Comparison of ENCODE assay signal across 17 cellular contexts in the genomic region with DNA sequence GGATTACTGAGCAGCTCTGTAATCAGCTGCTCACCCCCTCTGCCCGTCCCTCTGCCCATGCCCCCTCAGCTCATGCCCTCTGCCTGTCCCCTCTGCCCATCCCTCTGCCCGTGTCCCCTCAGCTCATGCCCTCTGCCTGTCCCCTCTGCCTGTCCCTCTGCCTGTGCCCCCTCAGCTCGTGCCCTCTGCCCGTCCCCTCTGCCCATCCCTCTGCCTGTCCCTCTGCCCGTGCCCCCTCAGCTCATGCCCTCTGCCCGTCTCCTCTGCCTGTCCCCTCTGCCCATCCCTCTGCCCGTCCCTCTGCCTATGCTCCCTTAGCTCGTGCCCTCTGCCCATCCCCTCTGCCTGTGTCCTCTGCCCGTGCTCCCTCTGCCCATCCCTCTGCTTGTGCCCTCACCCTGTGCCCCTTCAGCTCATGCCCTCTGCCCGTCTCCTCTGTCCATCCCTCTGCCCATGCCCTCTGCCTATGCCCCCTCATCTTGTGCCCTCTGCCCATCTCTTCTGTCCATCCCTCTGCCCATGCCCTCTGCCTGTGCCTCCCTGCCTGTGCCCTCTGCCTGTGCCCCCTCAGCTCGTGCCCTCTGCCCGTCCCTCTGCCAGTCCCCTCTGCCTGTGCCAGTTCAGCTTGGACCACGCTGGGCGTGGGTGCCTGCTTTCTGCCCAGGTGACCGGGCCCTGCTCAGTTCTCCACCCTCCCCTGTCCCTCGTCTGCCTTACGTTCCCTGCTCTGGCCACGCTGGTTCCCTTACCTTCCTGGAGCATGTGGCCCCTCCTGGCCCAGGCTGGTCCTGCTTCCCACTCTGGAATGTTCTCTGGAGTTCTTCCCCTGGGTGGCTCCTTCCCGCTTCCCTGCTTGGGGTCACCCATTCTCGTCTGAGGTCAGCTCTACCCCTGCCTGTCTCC.
DNase-seq lines count a peak whose midpoint lies in the region; ATAC-seq and TF ChIP-seq lines count a peak whose summit lies in the region.
"Had no signal": no experiment of that assay in that cellular context is flagged by ENCODE, and none has a peak within 500 bp of the region (broad histone marks: within the 10 kb centered on the region; RNA-seq: fewer than 3 reads in every experiment).

No MANE protein-coding gene starts in this region.

- H3K4me3 ChIP-seq in right atrium auricular region = no peak overlapping the region
- peak overlapping the region in 1 of 2 donors; percentile 28 for H3K4me3 ChIP-seq in neuronal stem cell (ENCODE audit: low read length in 2 of 2)
- H3K4me3 ChIP-seq in Peyer's patch = no peak overlapping the region
- H3K4me3 ChIP-seq: GM23248 had no signal

- H3K27ac ChIP-seq in right atrium auricular region (no peak overlapping the region), neuronal stem cell (replicated peaks; ENCODE audit: low read length) (no peak overlapping the region), Peyer's patch (no peak overlapping the region)
- H3K27ac ChIP-seq: GM23248, KMS-11 had no signal

- TF ChIP-seq CTCF in right atrium auricular region (IDR thresholded peaks at IDR 0.05) = no peak
- no peak for TF ChIP-seq CTCF in Peyer's patch (IDR thresholded peaks at IDR 0.05)

- H3K14ac ChIP-seq in neuronal stem cell (ENCODE audit: low read length) = peak overlapping the region; percentile 82

- H3K4me1 ChIP-seq in right atrium auricular region (peaks cover 0 to 8% of the 10 kb centered on the region in 2 donors), neuronal stem cell (ENCODE audit: control insufficient read depth in 2 of 2, insufficient read depth in 1 of 2, low read depth in 1 of 2, low read length in 2 of 2) (peaks cover 2 to 4% of the 10 kb centered on the region in 2 donors), Peyer's patch (no peaks in the 10 kb centered on the region)

- no peaks in the 10 kb centered on the region for H3K9me3 ChIP-seq in right atrium auricular region
- H3K9me3 ChIP-seq in neuronal stem cell (replicated peaks in 1 of 2; ENCODE audit: control insufficient read depth in 2 of 2, insufficient read depth in 1 of 2, low read depth in 1 of 2, low read length in 2 of 2) = no peaks in the 10 kb centered on the region
- no peaks in the 10 kb centered on the region for H3K9me3 ChIP-seq in Peyer's patch

- peak overlapping the region; percentile 85 for H2BK15ac ChIP-seq in neuronal stem cell (ENCODE audit: low read length)

- H2AK5ac ChIP-seq in neuronal stem cell (ENCODE audit: low read depth, low read length) = no peak overlapping the region

- H4K8ac ChIP-seq in neuronal stem cell (ENCODE audit: low read depth, low read length) = peak overlapping the region; percentile 92

- no peak overlapping the region for H3K18ac ChIP-seq in neuronal stem cell (ENCODE audit: low read length)

- no peak overlapping the region for H2AFZ ChIP-seq in neuronal stem cell (ENCODE audit: low read length)
- H2AFZ ChIP-seq: GM23248 had no signal

- H3K9me3 Mint-ChIP-seq in immature natural killer cell = no peaks in the 10 kb centered on the region
- H3K9me3 Mint-ChIP-seq in stimulated activated memory B cell treated with anti-CD40 and anti-IgM and Interleukin-4, amounts not matched to agents 10 μg/mL and 1 μg/mL and 100 μg/mL, for 72 hours = no peaks in the 10 kb centered on the region

- H3K23ac ChIP-seq in neuronal stem cell (ENCODE audit: low read depth, low read length, poor library complexity) = peak overlapping the region; percentile 43

- peaks cover 6 to 15% (median 12%) of the 10 kb centered on the region in 3 donors for H3K27me3 Mint-ChIP-seq in immature natural killer cell (ENCODE audit: low read depth in 3 of 3)
- no peaks in the 10 kb centered on the region for H3K27me3 Mint-ChIP-seq in stimulated activated memory B cell treated with anti-CD40 and anti-IgM and Interleukin-4, amounts not matched to agents 10 μg/mL and 1 μg/mL and 100 μg/mL, for 72 hours

- no peak overlapping the region for H4K91ac ChIP-seq in neuronal stem cell (ENCODE audit: low read depth, low read length, poor library complexity)

- no peak for TF ChIP-seq POLR2A in Peyer's patch (IDR thresholded peaks at IDR 0.05)

- ATAC-seq in Right ventricle myocardium inferior = no peak
- peak; percentile 6 for ATAC-seq in stimulated activated memory B cell treated with anti-CD40 and anti-IgM and Interleukin-4, amounts not matched to agents 10 μg/mL and 1 μg/mL and 100 μg/mL, for 72 hours
- ATAC-seq: HCT116 had no signal

- WGBS in neuronal stem cell (ENCODE audit: extremely low coverage in 2 of 2, insufficient read length in 2 of 2, insufficient replicate concordance in 1 of 2), 2 donors = no CpG with 5 or more reads among the region's 20 CpGs

- H3K4me3 Mint-ChIP-seq in immature natural killer cell = peak overlapping the region in 3 of 5 donors; percentile 81 to 84 (median 84)
- no peak overlapping the region for H3K4me3 Mint-ChIP-seq in stimulated activated memory B cell treated with anti-CD40 and anti-IgM and Interleukin-4, amounts not matched to agents 10 μg/mL and 1 μg/mL and 100 μg/mL, for 72 hours

- peak overlapping the region; percentile 66 for H3K4ac ChIP-seq in neuronal stem cell (ENCODE audit: low read length)

- H3K9ac ChIP-seq in neuronal stem cell (ENCODE audit: low read depth, low read length, poor library complexity) = peak overlapping the region; percentile 44
- H3K9ac ChIP-seq: GM23248, KMS-11 had no signal

- H2BK120ac ChIP-seq in neuronal stem cell (ENCODE audit: low read depth, low read length) = no peak overlapping the region

- H3K36me3 ChIP-seq in right atrium auricular region (no peaks in the 10 kb centered on the region), neuronal stem cell (replicated peaks in 1 of 2; ENCODE audit: control insufficient read depth in 2 of 2, insufficient read depth in 2 of 2, low read length in 2 of 2) (no peaks in the 10 kb centered on the region), Peyer's patch (no peaks in the 10 kb centered on the region)

- H3K36me3 Mint-ChIP-seq in immature natural killer cell = peaks cover 2 to 8% (median 3%) of the 10 kb centered on the region in 3 donors
- peaks cover 3% of the 10 kb centered on the region for H3K36me3 Mint-ChIP-seq in stimulated activated memory B cell treated with anti-CD40 and anti-IgM and Interleukin-4, amounts not matched to agents 10 μg/mL and 1 μg/mL and 100 μg/mL, for 72 hours

- no peak overlapping the region for H3K4me2 ChIP-seq in neuronal stem cell (ENCODE audit: insufficient read depth, low read length, poor library complexity, severe bottlenecking)
- H3K4me2 ChIP-seq: KMS-11 had no signal

- DNase-seq in Right ventricle myocardium inferior (ENCODE audit: missing footprints) (peak; percentile 25), right atrium auricular region (ENCODE audit: low spot score) (no peak), immature natural killer cell (no peak), neuronal stem cell (ENCODE audit: low spot score) (no peak), NCI-H2107 treated with DMSO at 0.1 percent for 48 hours (lab: John Stamatoyannopoulos, UW; ENCODE audit: unreplicated experiment) (no peak), Peyer's patch (no peak), NCI-H146 (lab: John Stamatoyannopoulos, UW) (no peak)
- DNase-seq: C1 segment of cervical spinal cord, DND-41, GM23248, NCI-H1092, NCI-H2081 treated with DMSO at 0.1 percent for 48 hours, NCI-H2227 treated with DMSO at 0.1 percent for 48 hours, NCI-H524 had no signal

- H2BK12ac ChIP-seq in neuronal stem cell (ENCODE audit: low read length) = no peak overlapping the region

- peaks cover 35 to 41% of the 10 kb centered on the region in 2 donors for H3K4me1 Mint-ChIP-seq in immature natural killer cell
- peaks cover 20% of the 10 kb centered on the region for H3K4me1 Mint-ChIP-seq in stimulated activated memory B cell treated with anti-CD40 and anti-IgM and Interleukin-4, amounts not matched to agents 10 μg/mL and 1 μg/mL and 100 μg/mL, for 72 hours

- peak overlapping the region; percentile 94 to 99 (median 98) for H3K27ac Mint-ChIP-seq in immature natural killer cell
- peak overlapping the region; percentile 72 for H3K27ac Mint-ChIP-seq in stimulated activated memory B cell treated with anti-CD40 and anti-IgM and Interleukin-4, amounts not matched to agents 10 μg/mL and 1 μg/mL and 100 μg/mL, for 72 hours

- intact Hi-C loops in Right ventricle myocardium inferior (cut with DNase I) = no loop called here

- H2BK5ac ChIP-seq in neuronal stem cell (ENCODE audit: low read length) = no peak overlapping the region

- H3K27me3 ChIP-seq in right atrium auricular region = no peaks in the 10 kb centered on the region
- no peaks in the 10 kb centered on the region for H3K27me3 ChIP-seq in neuronal stem cell (ENCODE audit: control insufficient read depth in 3 of 3, insufficient read depth in 3 of 3, low read depth in 1 of 3, low read length in 3 of 3)
- no peaks in the 10 kb centered on the region for H3K27me3 ChIP-seq in Peyer's patch

- no peaks in the 10 kb centered on the region for H3K79me1 ChIP-seq in neuronal stem cell (ENCODE audit: low read depth, low read length)
